Comparison of ENCODE assay signal across 9 cellular contexts in the genomic region with DNA sequence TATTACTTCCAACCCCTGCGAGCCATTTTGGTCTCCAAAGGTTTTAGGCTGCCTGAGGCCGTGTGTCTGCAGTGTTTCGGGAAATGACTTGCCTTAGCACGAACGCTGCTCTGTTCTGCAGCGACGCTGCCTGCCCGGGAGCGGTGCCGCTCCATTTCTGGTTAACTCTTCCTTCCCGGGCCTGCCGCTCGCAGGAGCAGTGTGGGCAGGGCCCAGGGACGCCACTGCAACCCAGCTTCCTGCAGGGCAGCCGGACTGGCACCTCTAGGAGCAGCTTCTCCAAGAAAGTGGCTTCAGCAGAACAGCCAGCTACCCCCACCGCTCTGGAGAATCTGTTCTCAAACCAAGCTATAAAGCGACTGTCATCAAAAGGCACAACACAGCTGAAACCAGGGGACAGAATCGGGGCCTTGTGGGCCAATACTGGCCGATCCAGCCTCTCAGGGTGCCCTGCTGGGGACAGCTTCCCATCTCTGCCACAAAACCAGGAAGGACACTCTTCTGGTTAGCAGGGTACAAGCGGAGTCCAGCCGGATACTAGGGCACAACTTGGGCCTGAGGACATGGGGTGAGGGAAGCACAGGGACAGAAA.
DNase-seq lines count a peak whose midpoint lies in the region; ATAC-seq and TF ChIP-seq lines count a peak whose summit lies in the region.
"Had no signal": no experiment of that assay in that cellular context is flagged by ENCODE, and none has a peak within 500 bp of the region (broad histone marks: within the 10 kb centered on the region; RNA-seq: fewer than 3 reads in every experiment).

No MANE protein-coding gene starts in this region.

- TF ChIP-seq CTCF in body of pancreas (IDR thresholded peaks at IDR 0.05) (no peak), sigmoid colon (IDR thresholded peaks at IDR 0.05) (no peak)

- no peaks in the 10 kb centered on the region for H3K9me3 ChIP-seq in body of pancreas
- no peaks in the 10 kb centered on the region for H3K9me3 ChIP-seq in iPS-20b (ENCODE audit: insufficient read depth, low read depth, low read length)
- no peaks in the 10 kb centered on the region for H3K9me3 ChIP-seq in sigmoid colon

- no peak for TF ChIP-seq POLR2A in body of pancreas (IDR thresholded peaks at IDR 0.05)
- no peak for TF ChIP-seq POLR2A in sigmoid colon (IDR thresholded peaks at IDR 0.05)

- H3K27ac ChIP-seq in body of pancreas (no peak overlapping the region), iPS-20b (ENCODE audit: low read length) (no peak overlapping the region), sigmoid colon (peak overlapping the region in 3 of 4 donors; percentile 13 to 73 (median 69))

- H3K36me3 ChIP-seq in H7 (replicated peaks; ENCODE audit: control insufficient read depth, insufficient read depth, low read length) (no peaks in the 10 kb centered on the region), body of pancreas (replicated peaks in 1 of 2; ENCODE audit: insufficient read depth in 1 of 2, low read depth in 2 of 2) (no peaks in the 10 kb centered on the region), iPS-20b (ENCODE audit: insufficient read depth, low read depth, low read length) (no peaks in the 10 kb centered on the region), sigmoid colon (no peaks in the 10 kb centered on the region)

- H3K4me1 ChIP-seq in body of pancreas, result no peaks in the 10 kb centered on the region
- H3K4me1 ChIP-seq in iPS-20b (ENCODE audit: insufficient read depth, low read length), result peaks cover 4% of the 10 kb centered on the region; the same call in 1 of the 2 replicates
- peaks cover 0 to 21% (median 21%) of the 10 kb centered on the region in 4 donors for H3K4me1 ChIP-seq in sigmoid colon

- peak overlapping the region; percentile 17; the same call in 1 of the 2 replicates for H3K9ac ChIP-seq in iPS-20b (ENCODE audit: low read depth, low read length)

- DNase-seq in H7, result peak; percentile 66
- DNase-seq in body of pancreas, result peak in 3 of 4 donors; percentile 31 to 44 (median 41)
- peak; percentile 77 for DNase-seq in sigmoid colon
- DNase-seq in NCI-H1105 (lab: John Stamatoyannopoulos, UW), result no peak
- no peak for DNase-seq in NCI-H2107 treated with DMSO at 0.1 percent for 48 hours (lab: John Stamatoyannopoulos, UW; ENCODE audit: unreplicated experiment)

- no peak overlapping the region for H3K4me3 ChIP-seq in H7 (ENCODE audit: insufficient read depth, low read depth, low read length)
- no peak overlapping the region for H3K4me3 ChIP-seq in body of pancreas
- H3K4me3 ChIP-seq in iPS-20b (ENCODE audit: low read length), result no peak overlapping the region
- peak overlapping the region in 3 of 4 donors; percentile 28 to 43 (median 28) for H3K4me3 ChIP-seq in sigmoid colon
- H3K4me3 ChIP-seq: GM12878 had no signal

- TF ChIP-seq EP300 in sigmoid colon (IDR thresholded peaks at IDR 0.05), result no peak

- H3K27me3 ChIP-seq in H7 (ENCODE audit: control insufficient read depth, insufficient read depth, low read length) (no peaks in the 10 kb centered on the region), body of pancreas (no peaks in the 10 kb centered on the region), iPS-20b (ENCODE audit: insufficient read depth, low read length) (no peaks in the 10 kb centered on the region), sigmoid colon (no peaks in the 10 kb centered on the region)

- WGBS in body of pancreas, 2 donors, result 38 to 44% methylated on average over 12 to 21 of the region's 21 CpGs
- WGBS in sigmoid colon, 2 donors, result 20 to 26% methylated on average over 21 of the region's 21 CpGs

- intact Hi-C loops in body of pancreas (cut with DNase I) (no loop called here), sigmoid colon (cut with DNase I) (loop anchor here (1.0 to 2.0 kb wide), 2 partner anchors 74 to 91 kb away; no protein-coding TSS in a partner anchor)

- peak; percentile 35 for ATAC-seq in body of pancreas
- no peak for ATAC-seq in HG03135 (IDR thresholded peaks at IDR 0.05; ENCODE audit: unreplicated experiment)
- no peak for ATAC-seq in GM19455 (IDR thresholded peaks at IDR 0.05; ENCODE audit: unreplicated experiment)
- ATAC-seq: GM12878 had no signal

Comparison
In these comparisons a context has a peak if more than half of its experiments do, and no peak if none do; other contexts are left out.
1. DNase-seq: peak in H7 (single experiment), body of pancreas (3 of 4) and sigmoid colon (single experiment); none in NCI-H1105 (single experiment) and NCI-H2107 treated with DMSO at 0.1 percent for 48 hours (single experiment).
2. H3K4me3 ChIP-seq: peak in sigmoid colon (3 of 4); none in H7 (single experiment), body of pancreas (0 of 2) and iPS-20b (single experiment).
3. H3K27ac ChIP-seq: peak in sigmoid colon (3 of 4); none in body of pancreas (0 of 4) and iPS-20b (single experiment).